In genomic region chr9:96117398-96118060, GRCh38 we compare ENCODE assay signal across 1 cellular context.
TF ChIP-seq lines count a peak whose summit lies in the region.

No MANE protein-coding gene starts in this region.

TF ChIP-seq in GM23338, 12 proteins besides CTCF, POLR2A, EP300 and RAD21 (continued from another document):
- TF ChIP-seq, protein P1, sequence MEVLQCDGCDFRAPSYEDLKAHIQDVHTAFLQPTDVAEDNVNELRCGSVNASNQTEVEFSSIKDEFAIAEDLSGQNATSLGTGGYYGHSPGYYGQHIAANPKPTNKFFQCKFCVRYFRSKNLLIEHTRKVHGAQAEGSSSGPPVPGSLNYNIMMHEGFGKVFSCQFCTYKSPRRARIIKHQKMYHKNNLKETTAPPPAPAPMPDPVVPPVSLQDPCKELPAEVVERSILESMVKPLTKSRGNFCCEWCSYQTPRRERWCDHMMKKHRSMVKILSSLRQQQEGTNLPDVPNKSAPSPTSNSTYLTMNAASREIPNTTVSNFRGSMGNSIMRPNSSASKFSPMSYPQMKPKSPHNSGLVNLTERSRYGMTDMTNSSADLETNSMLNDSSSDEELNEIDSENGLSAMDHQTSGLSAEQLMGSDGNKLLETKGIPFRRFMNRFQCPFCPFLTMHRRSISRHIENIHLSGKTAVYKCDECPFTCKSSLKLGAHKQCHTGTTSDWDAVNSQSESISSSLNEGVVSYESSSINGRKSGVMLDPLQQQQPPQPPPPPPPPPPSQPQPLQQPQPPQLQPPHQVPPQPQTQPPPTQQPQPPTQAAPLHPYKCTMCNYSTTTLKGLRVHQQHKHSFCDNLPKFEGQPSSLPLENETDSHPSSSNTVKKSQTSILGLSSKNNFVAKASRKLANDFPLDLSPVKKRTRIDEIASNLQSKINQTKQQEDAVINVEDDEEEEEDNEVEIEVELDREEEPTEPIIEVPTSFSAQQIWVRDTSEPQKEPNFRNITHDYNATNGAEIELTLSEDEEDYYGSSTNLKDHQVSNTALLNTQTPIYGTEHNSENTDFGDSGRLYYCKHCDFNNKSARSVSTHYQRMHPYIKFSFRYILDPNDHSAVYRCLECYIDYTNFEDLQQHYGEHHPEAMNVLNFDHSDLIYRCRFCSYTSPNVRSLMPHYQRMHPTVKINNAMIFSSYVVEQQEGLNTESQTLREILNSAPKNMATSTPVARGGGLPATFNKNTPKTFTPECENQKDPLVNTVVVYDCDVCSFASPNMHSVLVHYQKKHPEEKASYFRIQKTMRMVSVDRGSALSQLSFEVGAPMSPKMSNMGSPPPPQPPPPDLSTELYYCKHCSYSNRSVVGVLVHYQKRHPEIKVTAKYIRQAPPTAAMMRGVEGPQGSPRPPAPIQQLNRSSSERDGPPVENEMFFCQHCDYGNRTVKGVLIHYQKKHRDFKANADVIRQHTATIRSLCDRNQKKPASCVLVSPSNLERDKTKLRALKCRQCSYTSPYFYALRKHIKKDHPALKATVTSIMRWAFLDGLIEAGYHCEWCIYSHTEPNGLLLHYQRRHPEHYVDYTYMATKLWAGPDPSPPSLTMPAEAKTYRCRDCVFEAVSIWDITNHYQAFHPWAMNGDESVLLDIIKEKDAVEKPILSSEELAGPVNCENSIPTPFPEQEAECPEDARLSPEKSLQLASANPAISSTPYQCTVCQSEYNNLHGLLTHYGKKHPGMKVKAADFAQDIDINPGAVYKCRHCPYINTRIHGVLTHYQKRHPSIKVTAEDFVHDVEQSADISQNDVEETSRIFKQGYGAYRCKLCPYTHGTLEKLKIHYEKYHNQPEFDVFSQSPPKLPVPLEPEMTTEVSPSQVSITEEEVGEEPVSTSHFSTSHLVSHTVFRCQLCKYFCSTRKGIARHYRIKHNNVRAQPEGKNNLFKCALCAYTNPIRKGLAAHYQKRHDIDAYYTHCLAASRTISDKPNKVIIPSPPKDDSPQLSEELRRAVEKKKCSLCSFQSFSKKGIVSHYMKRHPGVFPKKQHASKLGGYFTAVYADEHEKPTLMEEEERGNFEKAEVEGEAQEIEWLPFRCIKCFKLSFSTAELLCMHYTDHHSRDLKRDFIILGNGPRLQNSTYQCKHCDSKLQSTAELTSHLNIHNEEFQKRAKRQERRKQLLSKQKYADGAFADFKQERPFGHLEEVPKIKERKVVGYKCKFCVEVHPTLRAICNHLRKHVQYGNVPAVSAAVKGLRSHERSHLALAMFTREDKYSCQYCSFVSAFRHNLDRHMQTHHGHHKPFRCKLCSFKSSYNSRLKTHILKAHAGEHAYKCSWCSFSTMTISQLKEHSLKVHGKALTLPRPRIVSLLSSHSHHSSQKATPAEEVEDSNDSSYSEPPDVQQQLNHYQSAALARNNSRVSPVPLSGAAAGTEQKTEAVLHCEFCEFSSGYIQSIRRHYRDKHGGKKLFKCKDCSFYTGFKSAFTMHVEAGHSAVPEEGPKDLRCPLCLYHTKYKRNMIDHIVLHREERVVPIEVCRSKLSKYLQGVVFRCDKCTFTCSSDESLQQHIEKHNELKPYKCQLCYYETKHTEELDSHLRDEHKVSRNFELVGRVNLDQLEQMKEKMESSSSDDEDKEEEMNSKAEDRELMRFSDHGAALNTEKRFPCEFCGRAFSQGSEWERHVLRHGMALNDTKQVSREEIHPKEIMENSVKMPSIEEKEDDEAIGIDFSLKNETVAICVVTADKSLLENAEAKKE (CRISPR knock-in tag; IDR thresholded peaks at IDR 0.05) = no peak
- TF ChIP-seq ETS1 (IDR thresholded peaks at IDR 0.05) = no peak
- TF ChIP-seq ZNF331 (CRISPR knock-in tag; IDR thresholded peaks at IDR 0.05; ENCODE audit: low read depth) = no peak
- TF ChIP-seq CREB1 (CRISPR knock-in tag; IDR thresholded peaks at IDR 0.05; ENCODE audit: low read depth) = no peak
- TF ChIP-seq JUNB (IDR thresholded peaks at IDR 0.05; ENCODE audit: unreplicated experiment) = no peak
